ENCODE assay signal across 8 cellular contexts in the genomic region with DNA sequence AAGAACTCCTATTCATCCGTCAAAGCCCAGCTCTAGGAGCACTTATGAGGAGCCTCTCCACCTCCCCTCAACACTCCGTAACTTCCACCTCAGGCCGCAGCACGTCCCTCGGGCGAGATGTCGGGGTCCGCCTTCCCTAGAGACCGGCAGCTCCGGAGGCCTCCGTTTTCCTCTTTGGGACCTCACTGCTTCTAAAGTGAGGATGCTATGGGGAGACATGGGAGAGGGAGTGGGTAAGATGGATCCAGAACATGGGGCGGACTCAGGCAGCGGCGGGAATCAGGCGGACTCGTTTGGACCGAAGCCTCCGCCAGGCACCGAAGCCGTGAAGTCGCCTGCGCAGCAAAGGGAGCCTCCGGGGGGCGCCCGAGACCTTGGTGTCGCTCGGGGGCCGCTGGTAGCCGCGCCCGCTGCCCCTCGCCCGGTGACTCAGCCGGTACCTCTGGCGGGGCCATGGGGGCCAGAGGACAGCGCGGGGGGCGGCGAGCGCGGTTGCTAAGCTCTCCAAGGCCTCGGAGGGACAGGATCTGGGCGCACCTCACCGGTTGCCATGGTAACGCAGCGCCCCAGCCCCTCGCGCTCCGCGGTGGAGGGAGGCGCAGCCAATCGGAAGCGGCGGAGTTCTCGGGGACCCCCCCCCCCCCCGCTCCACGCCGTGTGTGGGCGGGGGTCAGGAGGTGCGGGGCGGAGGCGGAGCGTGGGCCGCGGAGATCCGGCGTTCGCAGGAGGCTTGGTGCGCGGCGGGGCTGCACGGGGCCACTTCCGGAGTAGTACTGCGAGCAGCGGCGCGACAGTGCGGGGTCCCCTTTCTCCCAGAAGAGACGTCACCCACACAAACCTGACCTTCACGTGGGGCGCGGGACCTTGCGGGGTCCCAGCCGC. TPM values are rescaled to one million over a fixed set of nuclear protein-coding genes. Genes with fewer than 3 reads are reported as not detected.
DNase-seq lines count a peak whose midpoint lies in the region; ATAC-seq lines count a peak whose summit lies in the region.

No MANE protein-coding gene starts in this region.

- peaks cover 87% of the 10 kb centered on the region for H3K4me1 ChIP-seq in CD4-positive, CD25-positive, alpha-beta regulatory T cell (ENCODE audit: control insufficient read depth, insufficient read depth, low read length, poor library complexity, severe bottlenecking)

- H3K9me3 Mint-ChIP-seq in CD4-positive, CD25-positive, alpha-beta regulatory T cell = peaks cover 0 to 1% (median 0%) of the 10 kb centered on the region in 7 donors

- no peaks in the 10 kb centered on the region for H3K27me3 ChIP-seq in CD4-positive, CD25-positive, alpha-beta regulatory T cell (ENCODE audit: control insufficient read depth, insufficient read depth, low read length)

- peaks cover 23% of the 10 kb centered on the region for H3K27me3 Mint-ChIP-seq in CD4-positive, CD25-positive, alpha-beta regulatory T cell

- H3K36me3 ChIP-seq in CD4-positive, CD25-positive, alpha-beta regulatory T cell (ENCODE audit: control insufficient read depth, insufficient read depth, low read length) = no peaks in the 10 kb centered on the region

- no peaks in the 10 kb centered on the region for H3K36me3 Mint-ChIP-seq in CD4-positive, CD25-positive, alpha-beta regulatory T cell

- WGBS in adipose tissue, 3 donors = 5 to 7% (median 5%) methylated on average over 72 to 84 of the region's 84 CpGs

- ATAC-seq in CD4-positive, CD25-positive, alpha-beta regulatory T cell (ENCODE audit: low read depth in 2 of 2) = peak; percentile 14 to 23
- ATAC-seq in sciatic nerve (peak; percentile 50), HG03457 (IDR thresholded peaks at IDR 0.05; ENCODE audit: unreplicated experiment) (no peak), GM21717 (IDR thresholded peaks at IDR 0.05; ENCODE audit: unreplicated experiment) (no peak)

- no peaks in the 10 kb centered on the region for H3K9me3 ChIP-seq in CD4-positive, CD25-positive, alpha-beta regulatory T cell (ENCODE audit: control insufficient read depth in 2 of 2, low read length in 2 of 2)

- intact Hi-C loops in sciatic nerve (cut with DNase I) = loop anchor here (2.0 kb wide), 1 partner anchor 191 kb away; no protein-coding TSS in a partner anchor

- peak; percentile 75 to 80 (median 76) for DNase-seq in CD4-positive, CD25-positive, alpha-beta regulatory T cell
- DNase-seq in HuH-7.5 (ENCODE audit: low spot score) = peak; percentile 67
- peak; percentile 62 for DNase-seq in T follicular helper cell (ENCODE audit: low read depth)
- DNase-seq in hepatic stellate cell (ENCODE audit: low spot score) = peak; percentile 65
- peak; percentile 91 for DNase-seq in sciatic nerve (ENCODE audit: low spot score)

- H3K4me3 ChIP-seq in CD4-positive, CD25-positive, alpha-beta regulatory T cell (ENCODE audit: low read depth, low read length) = peak overlapping the region; percentile 40

- peak overlapping the region; percentile 79 to 92 (median 85) for H3K4me3 Mint-ChIP-seq in CD4-positive, CD25-positive, alpha-beta regulatory T cell

- H3K27ac ChIP-seq in CD4-positive, CD25-positive, alpha-beta regulatory T cell (ENCODE audit: insufficient read depth, low read length, poor library complexity, severe bottlenecking) = peak overlapping the region; percentile 61
- H3K27ac ChIP-seq in adipose tissue (ENCODE audit: low read depth, low read length) = peak overlapping the region; percentile 21

- H3K4me1 Mint-ChIP-seq in CD4-positive, CD25-positive, alpha-beta regulatory T cell = peaks cover 0 to 33% (median 16%) of the 10 kb centered on the region in 4 donors

- peak overlapping the region; percentile 26 to 83 (median 75) for H3K27ac Mint-ChIP-seq in CD4-positive, CD25-positive, alpha-beta regulatory T cell

RNA-seq across cellular contexts. Expression of gene HIC1, which starts 1.3 kb away (rescaled TPM):
- 1.3 TPM for total RNA-seq in CD4-positive, CD25-positive, alpha-beta regulatory T cell
- under 1 TPM in 3 of 4 donors, not detected in 1; 0.14 to 0.75 (median 0.54) TPM for polyA plus RNA-seq in CD4-positive, CD25-positive, alpha-beta regulatory T cell
- 10 to 100 TPM in 2 of 3 donors, 1 to 10 TPM in 1; 1.6 to 23.3 (median 19.7) TPM for polyA plus RNA-seq in adipose tissue
- total RNA-seq in sciatic nerve = 85.0 TPM

RNA-seq across cellular contexts. Expression of gene OVCA2, which starts 11.8 kb away (rescaled TPM):
- 30.8 TPM for total RNA-seq in CD4-positive, CD25-positive, alpha-beta regulatory T cell
- polyA plus RNA-seq in CD4-positive, CD25-positive, alpha-beta regulatory T cell = 100 to 1,000 TPM in 1 of 4 donors, 10 to 100 TPM in 3; 64.3 to 106 (median 80.2) TPM
- polyA plus RNA-seq in adipose tissue = 10 to 100 TPM; 30.9 to 40.7 (median 38.7) TPM
- total RNA-seq in sciatic nerve = 12.9 TPM

RNA-seq across cellular contexts. Expression of gene DPH1, which starts 23.7 kb away (rescaled TPM):
- 70.0 TPM for total RNA-seq in CD4-positive, CD25-positive, alpha-beta regulatory T cell
- polyA plus RNA-seq in CD4-positive, CD25-positive, alpha-beta regulatory T cell = 10 to 100 TPM; 32.4 to 40.4 (median 36.4) TPM
- polyA plus RNA-seq in adipose tissue = 10 to 100 TPM; 15.4 to 34.0 (median 31.1) TPM
- 37.7 TPM for total RNA-seq in sciatic nerve

RNA-seq across cellular contexts. Expression of gene RTN4RL1, which starts 28.5 kb away (rescaled TPM):
- total RNA-seq in CD4-positive, CD25-positive, alpha-beta regulatory T cell = 0.35 TPM
- polyA plus RNA-seq in CD4-positive, CD25-positive, alpha-beta regulatory T cell = under 1 TPM in 2 of 4 donors, not detected in 2; 0.14 to 0.28 TPM
- polyA plus RNA-seq in adipose tissue = 1 to 10 TPM; 1.6 to 8.7 (median 3.9) TPM
- 5.8 TPM for total RNA-seq in sciatic nerve

Comparison
In these comparisons a context has a peak if more than half of its experiments do, and no peak if none do; other contexts are left out.
1. ATAC-seq: peak in CD4-positive, CD25-positive, alpha-beta regulatory T cell (2 of 2) and sciatic nerve (single experiment); none in HG03457 (single experiment) and GM21717 (single experiment).
2. RNA of gene HIC1, which starts 1.3 kb away (total RNA-seq): 85.0 TPM in sciatic nerve (single experiment); 1.3 TPM in CD4-positive, CD25-positive, alpha-beta regulatory T cell (single experiment); every median in the first group is over 10 times any median in the second.
3. Peak in every context shown above with its lines, with median percentiles within 50 percentile points of each other: DNase-seq.